Comparison of ENCODE assay signal across 8 cellular contexts in the genomic region with DNA sequence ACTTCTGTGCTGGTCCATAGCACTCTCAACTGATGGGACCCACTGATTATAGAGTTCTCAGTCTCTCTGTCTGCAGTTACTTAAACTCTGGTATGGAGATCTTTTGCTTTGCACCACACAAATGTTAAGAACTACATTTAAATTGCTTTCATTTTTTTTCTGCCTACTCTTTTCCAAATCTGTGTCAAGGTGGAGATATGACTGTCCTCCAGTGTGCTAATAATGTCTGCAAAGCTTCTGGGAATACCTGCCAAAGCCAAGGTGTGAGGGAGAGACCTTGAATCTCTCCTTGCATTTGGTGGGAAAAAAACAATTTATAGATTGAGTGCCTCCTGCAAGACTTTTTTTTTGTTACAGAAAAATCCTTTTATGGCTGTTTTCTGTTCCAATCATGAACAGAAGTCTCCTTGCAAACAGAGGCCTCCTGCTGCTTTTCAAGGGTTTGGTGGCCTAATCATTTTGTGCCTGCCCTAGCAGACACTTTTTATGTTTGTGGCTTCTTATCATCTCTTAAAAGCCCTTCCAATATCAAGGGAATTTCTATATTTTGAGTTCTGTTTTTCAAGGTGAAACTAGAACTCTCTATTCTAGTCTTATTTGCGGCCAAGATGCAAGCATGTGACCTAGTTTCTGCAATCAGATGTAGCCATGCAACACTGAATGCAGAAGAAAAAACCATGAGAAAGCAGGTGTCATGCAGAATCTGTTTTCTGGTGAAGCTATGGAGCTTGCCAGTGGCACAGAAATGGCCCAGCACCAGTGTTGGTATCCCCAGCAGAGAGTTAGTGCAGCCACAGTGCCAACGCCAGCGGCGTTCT. TPM values are rescaled to one million over a fixed set of nuclear protein-coding genes. Genes with fewer than 3 reads are reported as not detected.
DNase-seq lines count a peak whose midpoint lies in the region; ATAC-seq and TF ChIP-seq lines count a peak whose summit lies in the region.

No MANE protein-coding gene starts in this region.

- H3K9me3 ChIP-seq in mucosa of descending colon = no peaks in the 10 kb centered on the region

- no peak for TF ChIP-seq CTCF in mucosa of descending colon (IDR thresholded peaks at IDR 0.05)

- in situ Hi-C loops in ACHN (cut with HindIII; ENCODE audit: low pct_ligation_motif_present, low pct_unique_long_range_greater_than_20kb, low sequenced_read_pairs) = no loop called here

- no peaks in the 10 kb centered on the region for H3K36me3 ChIP-seq in mucosa of descending colon (ENCODE audit: low read depth)

- ATAC-seq in GM18867 (IDR thresholded peaks at IDR 0.05; ENCODE audit: unreplicated experiment) (peak; percentile 83), GM21737 (IDR thresholded peaks at IDR 0.05; ENCODE audit: unreplicated experiment) (peak; percentile 67), HG03469 (IDR thresholded peaks at IDR 0.05; ENCODE audit: unreplicated experiment) (peak; percentile 78), mucosa of descending colon (peak; percentile 44)

- no peak for DNase-seq in mucosa of descending colon
- DNase-seq in SHP77 (lab: John Stamatoyannopoulos, UW) = no peak
- DNase-seq in epidermal melanocyte (ENCODE audit: insufficient read length, low spot score) = no peak
- no peak for DNase-seq in ACHN
- DNase-seq in NCI-H1092 (lab: John Stamatoyannopoulos, UW) = no peak

- H3K4me3 ChIP-seq in mucosa of descending colon = no peak overlapping the region

- peaks cover 12% of the 10 kb centered on the region for H3K4me1 ChIP-seq in mucosa of descending colon (ENCODE audit: low read depth)

- intact Hi-C loops in mucosa of descending colon (cut with DNase I, micrococcal nuclease) = no loop called here

RNA-seq across cellular contexts. Expression of a gene that starts 23.2 kb away (rescaled TPM):
- 10 to 100 TPM; 32.3 to 41.0 (median 33.2) TPM for total RNA-seq in mucosa of descending colon
